Comparison of ENCODE assay signal across 8 cellular contexts in the genomic region with DNA sequence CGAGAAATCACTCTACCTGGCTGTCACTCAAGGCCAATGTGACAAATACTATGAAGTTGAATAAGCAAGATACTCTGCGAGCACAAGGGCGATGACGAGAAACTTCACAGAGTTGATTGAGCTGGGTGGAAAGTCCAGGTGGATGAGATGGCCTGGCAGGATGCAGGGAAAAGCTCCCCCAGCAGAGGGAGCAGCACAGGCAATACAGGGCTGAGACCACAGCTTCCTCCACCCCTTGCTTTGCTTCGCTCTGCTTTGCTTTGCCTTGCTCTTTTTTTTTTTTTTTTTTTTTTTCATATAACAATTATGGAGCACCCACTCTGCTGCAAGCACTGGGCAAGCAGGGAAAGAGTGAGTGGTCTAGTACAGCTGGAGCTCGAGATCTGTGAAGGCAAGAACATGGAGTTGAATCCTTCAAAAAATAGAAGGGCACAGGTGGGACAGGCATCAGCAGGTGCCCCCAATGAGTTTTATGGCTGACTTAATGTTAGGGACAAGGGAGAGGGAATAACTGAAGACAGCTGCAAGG.
DNase-seq lines count a peak whose midpoint lies in the region; ATAC-seq, FAIRE-seq and TF ChIP-seq lines count a peak whose summit lies in the region.

No MANE protein-coding gene starts in this region.

- H3K4ac ChIP-seq in IMR-90 (ENCODE audit: low read depth, low read length): peak overlapping the region; percentile 71

- H3K27ac ChIP-seq in IMR-90 (ENCODE audit: insufficient read depth, low read length): peak overlapping the region; percentile 77

- H2BK20ac ChIP-seq in IMR-90 (ENCODE audit: low read depth, low read length): peak overlapping the region; percentile 88

- H2BK15ac ChIP-seq in IMR-90 (ENCODE audit: low read depth, low read length): peak overlapping the region; percentile 69

- no peaks in the 10 kb centered on the region for H3K9me3 ChIP-seq in IMR-90 (ENCODE audit: control insufficient read depth, insufficient read depth, low read length)

- no TSS peak for BruUV-seq in IMR-90 (replicated peaks; lab: Mats Ljungman, UMichigan)

- in situ Hi-C loops in IMR-90 (cut with MboI; ENCODE audit: low sequenced_read_pairs): no loop called here

- H3K4me2 ChIP-seq in IMR-90 (ENCODE audit: low read depth, low read length): peak overlapping the region; percentile 38; the same call in 1 of the 2 replicates

- 80% methylated on average over 1 of the region's 6 CpGs; no CpG with 5 or more reads in 1 of the 2 experiments for WGBS in IMR-90 (ENCODE audit: extremely low coverage in 2 of 2, insufficient read length in 1 of 2), 2 experiments

- peak overlapping the region; percentile 36; the same call in 1 of the 2 replicates for H3K9ac ChIP-seq in IMR-90 (ENCODE audit: low read depth, low read length)

- H4K20me1 ChIP-seq in IMR-90 (ENCODE audit: insufficient read depth, low read length): no peaks in the 10 kb centered on the region

- dilution Hi-C loops in IMR-90 (cut with HindIII; ENCODE audit: low sequenced_read_pairs, unreplicated experiment): no loop called here

- H2BK5ac ChIP-seq in IMR-90 (ENCODE audit: low read depth, low read length, poor library complexity, severe bottlenecking): peak overlapping the region; percentile 80

- H3K79me1 ChIP-seq in IMR-90 (ENCODE audit: low read depth in 1 of 2, low read length in 2 of 2): peaks cover 0 to 7% of the 10 kb centered on the region in 2 experiments; a peak in 1 of 4 replicates

- peak overlapping the region; percentile 80 for H3K18ac ChIP-seq in IMR-90 (ENCODE audit: low read depth, low read length)

- peaks cover 12% of the 10 kb centered on the region for H3K4me1 ChIP-seq in IMR-90 (ENCODE audit: control insufficient read depth, insufficient read depth, low read length)

- no peak overlapping the region for H2AK9ac ChIP-seq in IMR-90 (replicated peaks; ENCODE audit: low read depth, low read length, poor library complexity)

- peak overlapping the region; percentile 10; the same call in 1 of the 2 replicates for H3K23ac ChIP-seq in IMR-90 (ENCODE audit: low read depth, low read length)

- peak; percentile 74 for DNase-seq in GM03348 (ENCODE audit: low spot score)
- DNase-seq in IMR-90: peak; percentile 69
- DNase-seq in T-helper 1 cell: peak; percentile 26 to 83 (median 42)
- DNase-seq in amniotic stem cell (lab: John Stamatoyannopoulos, UW): peak; percentile 36
- DNase-seq in iPS-NIHi11 (ENCODE audit: low spot score): peak; percentile 59
- DNase-seq in stimulated activated CD4-positive, alpha-beta T cell treated with anti-CD3 and anti-CD28 coated beads, Interleukin-1b, Interleukin-23, amount 100 ng/mL, for 48 hours: peak; percentile 77
- no peak for DNase-seq in frontal cortex (ENCODE audit: low spot score in 2 of 2)

- peak overlapping the region; percentile 85 for H2BK120ac ChIP-seq in IMR-90 (ENCODE audit: low read depth, low read length)

- intact Hi-C loops in IMR-90 (cut with micrococcal nuclease): loop anchor here (1.0 to 10.0 kb wide), 3 partner anchors 84 to 304 kb away; no protein-coding TSS in a partner anchor

- H3K4me3 ChIP-seq in IMR-90 (ENCODE audit: insufficient read depth, low read depth, low read length): no peak overlapping the region

- peak overlapping the region; percentile 73 for H4K5ac ChIP-seq in IMR-90 (ENCODE audit: low read depth, low read length)

- peaks cover 6% of the 10 kb centered on the region for H3K9me1 ChIP-seq in IMR-90 (ENCODE audit: insufficient read depth, low read length)

- H4K91ac ChIP-seq in IMR-90 (ENCODE audit: insufficient read depth, low read depth, low read length): peak overlapping the region; percentile 83

- H3K56ac ChIP-seq in IMR-90 (ENCODE audit: extremely low read depth, insufficient read depth, low read length): peak overlapping the region; percentile 21; the same call in 1 of the 2 replicates

- H2AK5ac ChIP-seq in IMR-90 (ENCODE audit: low read depth, low read length): peak overlapping the region; percentile 87

- FAIRE-seq in frontal cortex (lab: Jason Lieb, UNC): no peak

- ATAC-seq in GM21529 (IDR thresholded peaks at IDR 0.05; ENCODE audit: unreplicated experiment): peak; percentile 89
- peak; percentile 50 for ATAC-seq in IMR-90 (ENCODE audit: low read depth)

- TF ChIP-seq CTCF in IMR-90 (conservative IDR thresholded peaks at IDR 0.05; ENCODE audit: low read depth, low read length): peak; percentile 70

- no peak for TF ChIP-seq POLR2A in IMR-90 (IDR thresholded peaks at IDR 0.05; ENCODE audit: low read depth, low read length)

- H2AFZ ChIP-seq in IMR-90 (replicated peaks; ENCODE audit: low read length, poor library complexity): peak overlapping the region; percentile 28

- no peaks in the 10 kb centered on the region for H3K36me3 ChIP-seq in IMR-90 (ENCODE audit: control insufficient read depth, insufficient read depth, low read length)

- CTCF ChIA-PET in IMR-90 (lab: Yijun Ruan, JAX): interaction anchor here (0.6 to 3.2 kb wide), 15 partner anchors 10 to 1659 kb away, joined by 3 to 16 read pairs (median 5); no protein-coding TSS in a partner anchor

- peak overlapping the region; percentile 66 to 76; a peak in 3 of 4 replicates for H4K8ac ChIP-seq in IMR-90 (ENCODE audit: low read depth in 2 of 2, low read length in 2 of 2)

- TF ChIP-seq RAD21 in IMR-90 (IDR thresholded peaks at IDR 0.05; ENCODE audit: low read length): peak; percentile 80

- H3K27me3 ChIP-seq in IMR-90 (ENCODE audit: control insufficient read depth, insufficient read depth, low read length): no peaks in the 10 kb centered on the region

- peak overlapping the region; percentile 62 for H3K14ac ChIP-seq in IMR-90 (replicated peaks; ENCODE audit: low read depth, low read length)

- POLR2A ChIA-PET in IMR-90 (lab: Charles Lee; ENCODE audit: unreplicated experiment): interaction anchor here (0.6 kb wide), 2 partner anchors 299 to 811 kb away, joined by 6 to 9 read pairs; no protein-coding TSS in a partner anchor

TF ChIP-seq in IMR-90, 13 proteins besides CTCF, POLR2A, EP300 and RAD21:
- TF ChIP-seq BHLHE40 (IDR thresholded peaks at IDR 0.05; ENCODE audit: low read depth, low read length) (no peak), SMC3 (IDR thresholded peaks at IDR 0.05; ENCODE audit: low read depth, low read length) (peak; percentile 85)

Comparison
In these comparisons a context has a peak if more than half of its experiments do, and no peak if none do; other contexts are left out.
1. DNase-seq: peak in GM03348 (single experiment), IMR-90 (single experiment), T-helper 1 cell (5 of 5), amniotic stem cell (single experiment), iPS-NIHi11 (single experiment) and stimulated activated CD4-positive, alpha-beta T cell treated with anti-CD3 and anti-CD28 coated beads, Interleukin-1b, Interleukin-23, amount 100 ng/mL, for 48 hours (single experiment); none in frontal cortex (0 of 2).